In the genomic region with DNA sequence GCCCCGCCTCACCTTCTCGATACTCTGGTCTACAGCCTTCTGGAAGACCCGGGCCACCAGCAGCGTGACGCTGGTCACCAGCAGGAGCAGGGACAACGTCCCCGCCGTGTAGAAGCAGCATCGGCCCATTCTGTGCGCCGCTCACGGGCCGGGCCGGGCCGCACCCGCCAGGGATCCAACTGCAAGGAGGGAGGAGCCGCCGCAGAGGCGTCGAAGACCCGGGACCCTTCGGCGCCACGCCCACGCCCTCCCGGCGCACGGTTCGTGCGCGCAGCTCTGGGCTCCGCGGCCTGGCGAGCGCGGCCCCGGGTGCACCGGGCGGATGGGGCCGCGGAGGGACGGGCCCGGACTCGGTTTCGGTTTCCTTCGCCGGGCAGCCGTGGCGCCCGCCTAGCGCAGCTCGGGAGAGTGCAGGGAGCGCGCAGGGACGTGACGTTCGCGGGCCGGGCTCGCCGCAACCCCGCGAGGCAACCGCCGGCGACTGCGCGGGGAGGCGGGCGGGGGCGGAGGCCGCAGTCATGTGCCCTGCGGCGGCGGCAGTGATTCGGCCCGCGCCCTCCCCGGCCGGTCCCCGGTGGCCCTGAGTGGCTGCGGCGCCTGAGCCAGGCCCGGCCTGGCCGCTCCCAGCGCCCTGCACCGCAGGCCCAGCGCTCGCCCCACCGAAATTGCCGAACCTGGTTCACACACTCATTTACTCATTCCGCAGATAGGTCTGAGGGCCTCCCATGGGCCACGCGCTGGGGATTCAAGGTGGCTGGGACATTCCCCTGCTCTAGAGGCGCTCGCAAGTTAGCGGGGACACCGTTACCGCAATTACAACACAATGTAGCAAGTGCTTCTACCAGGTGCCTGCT, we compare ENCODE assay signal across 1 cellular context.
TF ChIP-seq lines count a peak whose summit lies in the region.

A gene with protein sequence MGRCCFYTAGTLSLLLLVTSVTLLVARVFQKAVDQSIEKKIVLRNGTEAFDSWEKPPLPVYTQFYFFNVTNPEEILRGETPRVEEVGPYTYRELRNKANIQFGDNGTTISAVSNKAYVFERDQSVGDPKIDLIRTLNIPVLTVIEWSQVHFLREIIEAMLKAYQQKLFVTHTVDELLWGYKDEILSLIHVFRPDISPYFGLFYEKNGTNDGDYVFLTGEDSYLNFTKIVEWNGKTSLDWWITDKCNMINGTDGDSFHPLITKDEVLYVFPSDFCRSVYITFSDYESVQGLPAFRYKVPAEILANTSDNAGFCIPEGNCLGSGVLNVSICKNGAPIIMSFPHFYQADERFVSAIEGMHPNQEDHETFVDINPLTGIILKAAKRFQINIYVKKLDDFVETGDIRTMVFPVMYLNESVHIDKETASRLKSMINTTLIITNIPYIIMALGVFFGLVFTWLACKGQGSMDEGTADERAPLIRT (minus strand): TSS at position 410 of the 854 bp plus-strand sequence. CDS start 281 bp downstream, at position 129.

TF ChIP-seq in HepG2, 621 proteins besides CTCF, POLR2A, EP300 and RAD21 (continued from another document and continues in another):
- TF ChIP-seq, protein P1, sequence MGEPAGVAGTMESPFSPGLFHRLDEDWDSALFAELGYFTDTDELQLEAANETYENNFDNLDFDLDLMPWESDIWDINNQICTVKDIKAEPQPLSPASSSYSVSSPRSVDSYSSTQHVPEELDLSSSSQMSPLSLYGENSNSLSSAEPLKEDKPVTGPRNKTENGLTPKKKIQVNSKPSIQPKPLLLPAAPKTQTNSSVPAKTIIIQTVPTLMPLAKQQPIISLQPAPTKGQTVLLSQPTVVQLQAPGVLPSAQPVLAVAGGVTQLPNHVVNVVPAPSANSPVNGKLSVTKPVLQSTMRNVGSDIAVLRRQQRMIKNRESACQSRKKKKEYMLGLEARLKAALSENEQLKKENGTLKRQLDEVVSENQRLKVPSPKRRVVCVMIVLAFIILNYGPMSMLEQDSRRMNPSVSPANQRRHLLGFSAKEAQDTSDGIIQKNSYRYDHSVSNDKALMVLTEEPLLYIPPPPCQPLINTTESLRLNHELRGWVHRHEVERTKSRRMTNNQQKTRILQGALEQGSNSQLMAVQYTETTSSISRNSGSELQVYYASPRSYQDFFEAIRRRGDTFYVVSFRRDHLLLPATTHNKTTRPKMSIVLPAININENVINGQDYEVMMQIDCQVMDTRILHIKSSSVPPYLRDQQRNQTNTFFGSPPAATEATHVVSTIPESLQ (CRISPR knock-in tag; conservative IDR thresholded peaks at IDR 0.05): no peak
- TF ChIP-seq NFRKB (IDR thresholded peaks at IDR 0.05): no peak
- TF ChIP-seq ZMYM3 (CRISPR knock-in tag; IDR thresholded peaks at IDR 0.05): peak; percentile 36; the same call in 1 of the 2 replicates
- TF ChIP-seq, protein P2, sequence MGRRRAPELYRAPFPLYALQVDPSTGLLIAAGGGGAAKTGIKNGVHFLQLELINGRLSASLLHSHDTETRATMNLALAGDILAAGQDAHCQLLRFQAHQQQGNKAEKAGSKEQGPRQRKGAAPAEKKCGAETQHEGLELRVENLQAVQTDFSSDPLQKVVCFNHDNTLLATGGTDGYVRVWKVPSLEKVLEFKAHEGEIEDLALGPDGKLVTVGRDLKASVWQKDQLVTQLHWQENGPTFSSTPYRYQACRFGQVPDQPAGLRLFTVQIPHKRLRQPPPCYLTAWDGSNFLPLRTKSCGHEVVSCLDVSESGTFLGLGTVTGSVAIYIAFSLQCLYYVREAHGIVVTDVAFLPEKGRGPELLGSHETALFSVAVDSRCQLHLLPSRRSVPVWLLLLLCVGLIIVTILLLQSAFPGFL (CRISPR knock-in tag; IDR thresholded peaks at IDR 0.05): 0 out of 2 replicates have a peak, but pooled peaks have one; percentile 16
- TF ChIP-seq, protein P3, sequence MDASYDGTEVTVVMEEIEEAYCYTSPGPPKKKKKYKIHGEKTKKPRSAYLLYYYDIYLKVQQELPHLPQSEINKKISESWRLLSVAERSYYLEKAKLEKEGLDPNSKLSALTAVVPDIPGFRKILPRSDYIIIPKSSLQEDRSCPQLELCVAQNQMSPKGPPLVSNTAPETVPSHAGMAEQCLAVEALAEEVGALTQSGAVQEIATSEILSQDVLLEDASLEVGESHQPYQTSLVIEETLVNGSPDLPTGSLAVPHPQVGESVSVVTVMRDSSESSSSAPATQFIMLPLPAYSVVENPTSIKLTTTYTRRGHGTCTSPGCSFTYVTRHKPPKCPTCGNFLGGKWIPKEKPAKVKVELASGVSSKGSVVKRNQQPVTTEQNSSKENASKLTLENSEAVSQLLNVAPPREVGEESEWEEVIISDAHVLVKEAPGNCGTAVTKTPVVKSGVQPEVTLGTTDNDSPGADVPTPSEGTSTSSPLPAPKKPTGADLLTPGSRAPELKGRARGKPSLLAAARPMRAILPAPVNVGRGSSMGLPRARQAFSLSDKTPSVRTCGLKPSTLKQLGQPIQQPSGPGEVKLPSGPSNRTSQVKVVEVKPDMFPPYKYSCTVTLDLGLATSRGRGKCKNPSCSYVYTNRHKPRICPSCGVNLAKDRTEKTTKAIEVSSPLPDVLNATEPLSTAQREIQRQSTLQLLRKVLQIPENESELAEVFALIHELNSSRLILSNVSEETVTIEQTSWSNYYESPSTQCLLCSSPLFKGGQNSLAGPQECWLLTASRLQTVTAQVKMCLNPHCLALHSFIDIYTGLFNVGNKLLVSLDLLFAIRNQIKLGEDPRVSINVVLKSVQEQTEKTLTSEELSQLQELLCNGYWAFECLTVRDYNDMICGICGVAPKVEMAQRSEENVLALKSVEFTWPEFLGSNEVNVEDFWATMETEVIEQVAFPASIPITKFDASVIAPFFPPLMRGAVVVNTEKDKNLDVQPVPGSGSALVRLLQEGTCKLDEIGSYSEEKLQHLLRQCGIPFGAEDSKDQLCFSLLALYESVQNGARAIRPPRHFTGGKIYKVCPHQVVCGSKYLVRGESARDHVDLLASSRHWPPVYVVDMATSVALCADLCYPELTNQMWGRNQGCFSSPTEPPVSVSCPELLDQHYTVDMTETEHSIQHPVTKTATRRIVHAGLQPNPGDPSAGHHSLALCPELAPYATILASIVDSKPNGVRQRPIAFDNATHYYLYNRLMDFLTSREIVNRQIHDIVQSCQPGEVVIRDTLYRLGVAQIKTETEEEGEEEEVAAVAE (CRISPR knock-in tag; IDR thresholded peaks at IDR 0.05; ENCODE audit: borderline replicate concordance): no peak
- TF ChIP-seq TCF12 (IDR thresholded peaks at IDR 0.05): no peak
- TF ChIP-seq TCF12 (CRISPR knock-in tag; IDR thresholded peaks at IDR 0.05): no peak; the same call in 1 of the 2 replicates
- no peak for TF ChIP-seq ZNF20 (CRISPR knock-in tag; IDR thresholded peaks at IDR 0.05)
- TF ChIP-seq KDM1A (CRISPR knock-in tag; IDR thresholded peaks at IDR 0.05): no peak
- TF ChIP-seq HES4 (CRISPR knock-in tag; IDR thresholded peaks at IDR 0.05; ENCODE audit: borderline replicate concordance): no peak
- TF ChIP-seq, protein P4, sequence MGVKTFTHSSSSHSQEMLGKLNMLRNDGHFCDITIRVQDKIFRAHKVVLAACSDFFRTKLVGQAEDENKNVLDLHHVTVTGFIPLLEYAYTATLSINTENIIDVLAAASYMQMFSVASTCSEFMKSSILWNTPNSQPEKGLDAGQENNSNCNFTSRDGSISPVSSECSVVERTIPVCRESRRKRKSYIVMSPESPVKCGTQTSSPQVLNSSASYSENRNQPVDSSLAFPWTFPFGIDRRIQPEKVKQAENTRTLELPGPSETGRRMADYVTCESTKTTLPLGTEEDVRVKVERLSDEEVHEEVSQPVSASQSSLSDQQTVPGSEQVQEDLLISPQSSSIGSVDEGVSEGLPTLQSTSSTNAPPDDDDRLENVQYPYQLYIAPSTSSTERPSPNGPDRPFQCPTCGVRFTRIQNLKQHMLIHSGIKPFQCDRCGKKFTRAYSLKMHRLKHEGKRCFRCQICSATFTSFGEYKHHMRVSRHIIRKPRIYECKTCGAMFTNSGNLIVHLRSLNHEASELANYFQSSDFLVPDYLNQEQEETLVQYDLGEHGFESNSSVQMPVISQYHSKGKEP (CRISPR knock-in tag; IDR thresholded peaks at IDR 0.05): 0 out of 2 replicates have a peak, but pooled peaks have one; percentile 51
- peak; percentile 80 for TF ChIP-seq ZNF761 (CRISPR knock-in tag; conservative IDR thresholded peaks at IDR 0.05)
- peak; percentile 52; the same call in 1 of the 2 replicates for TF ChIP-seq ZNF766 (CRISPR knock-in tag; IDR thresholded peaks at IDR 0.05; ENCODE audit: borderline replicate concordance)
- TF ChIP-seq ZNF382 (CRISPR knock-in tag; IDR thresholded peaks at IDR 0.05; ENCODE audit: borderline replicate concordance): no peak
- TF ChIP-seq ZNF292 (CRISPR knock-in tag; IDR thresholded peaks at IDR 0.05; ENCODE audit: borderline replicate concordance, low read depth): peak; percentile 87
- TF ChIP-seq MAFK (conservative IDR thresholded peaks at IDR 0.05 in 1 of 2, IDR thresholded peaks at IDR 0.05 in 1 of 2; ENCODE audit: low read length in 2 of 2): no peak
- TF ChIP-seq, protein P5, sequence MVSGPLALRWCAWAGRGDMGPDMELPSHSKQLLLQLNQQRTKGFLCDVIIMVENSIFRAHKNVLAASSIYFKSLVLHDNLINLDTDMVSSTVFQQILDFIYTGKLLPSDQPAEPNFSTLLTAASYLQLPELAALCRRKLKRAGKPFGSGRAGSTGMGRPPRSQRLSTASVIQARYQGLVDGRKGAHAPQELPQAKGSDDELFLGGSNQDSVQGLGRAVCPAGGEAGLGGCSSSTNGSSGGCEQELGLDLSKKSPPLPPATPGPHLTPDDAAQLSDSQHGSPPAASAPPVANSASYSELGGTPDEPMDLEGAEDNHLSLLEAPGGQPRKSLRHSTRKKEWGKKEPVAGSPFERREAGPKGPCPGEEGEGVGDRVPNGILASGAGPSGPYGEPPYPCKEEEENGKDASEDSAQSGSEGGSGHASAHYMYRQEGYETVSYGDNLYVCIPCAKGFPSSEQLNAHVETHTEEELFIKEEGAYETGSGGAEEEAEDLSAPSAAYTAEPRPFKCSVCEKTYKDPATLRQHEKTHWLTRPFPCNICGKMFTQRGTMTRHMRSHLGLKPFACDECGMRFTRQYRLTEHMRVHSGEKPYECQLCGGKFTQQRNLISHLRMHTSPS (CRISPR knock-in tag; IDR thresholded peaks at IDR 0.05; ENCODE audit: low read depth): no peak
- 0 out of 2 replicates have a peak, but pooled peaks have one; percentile 51 for TF ChIP-seq ZNF619 (CRISPR knock-in tag; IDR thresholded peaks at IDR 0.05)
- TF ChIP-seq KDM5B (CRISPR knock-in tag; IDR thresholded peaks at IDR 0.05; ENCODE audit: borderline replicate concordance): peak; percentile 82; the same call in 1 of the 2 replicates
- TF ChIP-seq YEATS4 (CRISPR knock-in tag; IDR thresholded peaks at IDR 0.05; ENCODE audit: borderline replicate concordance): peak; percentile 83; the same call in 1 of the 2 replicates
- TF ChIP-seq, protein P6, sequence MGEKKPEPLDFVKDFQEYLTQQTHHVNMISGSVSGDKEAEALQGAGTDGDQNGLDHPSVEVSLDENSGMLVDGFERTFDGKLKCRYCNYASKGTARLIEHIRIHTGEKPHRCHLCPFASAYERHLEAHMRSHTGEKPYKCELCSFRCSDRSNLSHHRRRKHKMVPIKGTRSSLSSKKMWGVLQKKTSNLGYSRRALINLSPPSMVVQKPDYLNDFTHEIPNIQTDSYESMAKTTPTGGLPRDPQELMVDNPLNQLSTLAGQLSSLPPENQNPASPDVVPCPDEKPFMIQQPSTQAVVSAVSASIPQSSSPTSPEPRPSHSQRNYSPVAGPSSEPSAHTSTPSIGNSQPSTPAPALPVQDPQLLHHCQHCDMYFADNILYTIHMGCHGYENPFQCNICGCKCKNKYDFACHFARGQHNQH (CRISPR knock-in tag; IDR thresholded peaks at IDR 0.05): 0 out of 2 replicates have a peak, but pooled peaks have one; percentile 10
- no peak for TF ChIP-seq ZNF256 (CRISPR knock-in tag; conservative IDR thresholded peaks at IDR 0.05)
- TF ChIP-seq AGO2 (optimal IDR thresholded peaks at IDR 0.05; ENCODE audit: low read depth, low read length): peak; percentile 68
- TF ChIP-seq, protein P7, sequence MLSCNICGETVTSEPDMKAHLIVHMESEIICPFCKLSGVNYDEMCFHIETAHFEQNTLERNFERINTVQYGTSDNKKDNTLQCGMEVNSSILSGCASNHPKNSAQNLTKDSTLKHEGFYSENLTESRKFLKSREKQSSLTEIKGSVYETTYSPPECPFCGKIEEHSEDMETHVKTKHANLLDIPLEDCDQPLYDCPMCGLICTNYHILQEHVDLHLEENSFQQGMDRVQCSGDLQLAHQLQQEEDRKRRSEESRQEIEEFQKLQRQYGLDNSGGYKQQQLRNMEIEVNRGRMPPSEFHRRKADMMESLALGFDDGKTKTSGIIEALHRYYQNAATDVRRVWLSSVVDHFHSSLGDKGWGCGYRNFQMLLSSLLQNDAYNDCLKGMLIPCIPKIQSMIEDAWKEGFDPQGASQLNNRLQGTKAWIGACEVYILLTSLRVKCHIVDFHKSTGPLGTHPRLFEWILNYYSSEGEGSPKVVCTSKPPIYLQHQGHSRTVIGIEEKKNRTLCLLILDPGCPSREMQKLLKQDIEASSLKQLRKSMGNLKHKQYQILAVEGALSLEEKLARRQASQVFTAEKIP (CRISPR knock-in tag; IDR thresholded peaks at IDR 0.05; ENCODE audit: borderline replicate concordance): no peak
- TF ChIP-seq, protein P8, sequence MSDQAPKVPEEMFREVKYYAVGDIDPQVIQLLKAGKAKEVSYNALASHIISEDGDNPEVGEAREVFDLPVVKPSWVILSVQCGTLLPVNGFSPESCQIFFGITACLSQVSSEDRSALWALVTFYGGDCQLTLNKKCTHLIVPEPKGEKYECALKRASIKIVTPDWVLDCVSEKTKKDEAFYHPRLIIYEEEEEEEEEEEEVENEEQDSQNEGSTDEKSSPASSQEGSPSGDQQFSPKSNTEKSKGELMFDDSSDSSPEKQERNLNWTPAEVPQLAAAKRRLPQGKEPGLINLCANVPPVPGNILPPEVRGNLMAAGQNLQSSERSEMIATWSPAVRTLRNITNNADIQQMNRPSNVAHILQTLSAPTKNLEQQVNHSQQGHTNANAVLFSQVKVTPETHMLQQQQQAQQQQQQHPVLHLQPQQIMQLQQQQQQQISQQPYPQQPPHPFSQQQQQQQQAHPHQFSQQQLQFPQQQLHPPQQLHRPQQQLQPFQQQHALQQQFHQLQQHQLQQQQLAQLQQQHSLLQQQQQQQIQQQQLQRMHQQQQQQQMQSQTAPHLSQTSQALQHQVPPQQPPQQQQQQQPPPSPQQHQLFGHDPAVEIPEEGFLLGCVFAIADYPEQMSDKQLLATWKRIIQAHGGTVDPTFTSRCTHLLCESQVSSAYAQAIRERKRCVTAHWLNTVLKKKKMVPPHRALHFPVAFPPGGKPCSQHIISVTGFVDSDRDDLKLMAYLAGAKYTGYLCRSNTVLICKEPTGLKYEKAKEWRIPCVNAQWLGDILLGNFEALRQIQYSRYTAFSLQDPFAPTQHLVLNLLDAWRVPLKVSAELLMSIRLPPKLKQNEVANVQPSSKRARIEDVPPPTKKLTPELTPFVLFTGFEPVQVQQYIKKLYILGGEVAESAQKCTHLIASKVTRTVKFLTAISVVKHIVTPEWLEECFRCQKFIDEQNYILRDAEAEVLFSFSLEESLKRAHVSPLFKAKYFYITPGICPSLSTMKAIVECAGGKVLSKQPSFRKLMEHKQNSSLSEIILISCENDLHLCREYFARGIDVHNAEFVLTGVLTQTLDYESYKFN (CRISPR knock-in tag; conservative IDR thresholded peaks at IDR 0.05): no peak
- no peak for TF ChIP-seq ZEB1 (IDR thresholded peaks at IDR 0.05; ENCODE audit: insufficient replicate concordance, low read depth)
- TF ChIP-seq ZNF3 (CRISPR knock-in tag; IDR thresholded peaks at IDR 0.05): no peak
- 0 out of 2 replicates have a peak, but pooled peaks have one; percentile 15 for TF ChIP-seq KDM5A (IDR thresholded peaks at IDR 0.05; ENCODE audit: borderline replicate concordance, low read length)
- no peak for TF ChIP-seq RFX5 (IDR thresholded peaks at IDR 0.05; ENCODE audit: low read depth, low read length)
